14 cellular contexts compared by ENCODE assay signal in genomic region chr3:45842851-45843625, GRCh38. TPM values are rescaled to one million over a fixed set of nuclear protein-coding genes. Genes with fewer than 3 reads are reported as not detected.
DNase-seq lines count a peak whose midpoint lies in the region; ATAC-seq and TF ChIP-seq lines count a peak whose summit lies in the region.
"Had no signal": no experiment of that assay in that cellular context is flagged by ENCODE, and none has a peak within 500 bp of the region (broad histone marks: within the 10 kb centered on the region; RNA-seq: fewer than 3 reads in every experiment).

No MANE protein-coding gene starts in this region.

- POLR2A ChIA-PET in activated CD4-positive, alpha-beta memory T cell treated with anti-CD3 and anti-CD28 coated beads, Interleukin-2, amount 10 ng/mL, durations not matched to agents 7 days and 5 days (lab: Charles Lee) = interaction anchor here (1.0 to 2.9 kb wide), 10 partner anchors 9 to 153 kb away, joined by 3 to 23 read pairs (median 4); no protein-coding TSS in a partner anchor
- POLR2A ChIA-PET in activated CD4-positive, alpha-beta memory T cell treated with anti-CD3 and anti-CD28 coated beads for 36 hours (lab: Charles Lee) = interaction anchor here (0.9 to 2.1 kb wide), 2 partner anchors 21 to 77 kb away, joined by 3 to 8 read pairs; no protein-coding TSS in a partner anchor

- H3K9me2 ChIP-seq in MM.1S (replicated peaks; ENCODE audit: insufficient read depth, low read length) = no peaks in the 10 kb centered on the region

- no peak overlapping the region for H2AFZ ChIP-seq in MM.1S (ENCODE audit: low read length)

- H3K4me3 ChIP-seq in MM.1S (ENCODE audit: low read length) = no peak overlapping the region
- no peak overlapping the region for H3K4me3 ChIP-seq in H7 (ENCODE audit: insufficient read depth, low read depth, low read length)
- H3K4me3 ChIP-seq in heart right ventricle = no peak overlapping the region

- 0 out of 2 replicates have a peak overlapping the region, but pooled peaks have one; percentile 79 for H3K4me2 ChIP-seq in MM.1S (ENCODE audit: low read depth, low read length)

- WGBS in heart right ventricle, 2 donors = 83% methylated on average over 9 of the region's 9 CpGs

- H3K36me3 ChIP-seq in MM.1S (replicated peaks; ENCODE audit: insufficient read depth, low read length) (no peaks in the 10 kb centered on the region), H7 (replicated peaks; ENCODE audit: control insufficient read depth, insufficient read depth, low read length) (no peaks in the 10 kb centered on the region), heart right ventricle (no peaks in the 10 kb centered on the region)
- H3K36me3 ChIP-seq: SJSA1 had no signal

- peaks cover 2% of the 10 kb centered on the region for H3K36me3 Mint-ChIP-seq in activated CD4-positive, alpha-beta memory T cell treated with anti-CD3 and anti-CD28 coated beads, Interleukin-2, amount 10 ng/mL, durations not matched to agents 7 days and 5 days (ENCODE audit: low read depth)
- no peaks in the 10 kb centered on the region for H3K36me3 Mint-ChIP-seq in activated CD4-positive, alpha-beta memory T cell treated with anti-CD3 and anti-CD28 coated beads for 36 hours
- H3K36me3 Mint-ChIP-seq in central memory CD8-positive, alpha-beta T cell (ENCODE audit: insufficient read depth) = peaks cover 8% of the 10 kb centered on the region
- no peaks in the 10 kb centered on the region for H3K36me3 Mint-ChIP-seq in osteocyte (ENCODE audit: unreplicated experiment)

- H3K79me2 ChIP-seq in MM.1S (ENCODE audit: low read length) = 0 out of 2 replicates have a peak, but pooled peaks cover 8% of the 10 kb centered on the region

- ATAC-seq in central memory CD8-positive, alpha-beta T cell (replicated peaks; ENCODE audit: extremely low read depth, poor library complexity, severe bottlenecking) = no peak
- no peak for ATAC-seq in heart right ventricle

- H3K4me1 Mint-ChIP-seq in activated CD4-positive, alpha-beta memory T cell treated with anti-CD3 and anti-CD28 coated beads, Interleukin-2, amount 10 ng/mL, durations not matched to agents 7 days and 5 days = peaks cover 38% of the 10 kb centered on the region
- peaks cover 11% of the 10 kb centered on the region for H3K4me1 Mint-ChIP-seq in activated CD4-positive, alpha-beta memory T cell treated with anti-CD3 and anti-CD28 coated beads for 36 hours (ENCODE audit: low read depth)
- peaks cover 19% of the 10 kb centered on the region for H3K4me1 Mint-ChIP-seq in central memory CD8-positive, alpha-beta T cell
- H3K4me1 Mint-ChIP-seq in osteocyte (ENCODE audit: unreplicated experiment) = peaks cover 13% of the 10 kb centered on the region

- H3K27ac Mint-ChIP-seq in activated CD4-positive, alpha-beta memory T cell treated with anti-CD3 and anti-CD28 coated beads, Interleukin-2, amount 10 ng/mL, durations not matched to agents 7 days and 5 days = no peak overlapping the region
- H3K27ac Mint-ChIP-seq in activated CD4-positive, alpha-beta memory T cell treated with anti-CD3 and anti-CD28 coated beads for 36 hours = no peak overlapping the region
- no peak overlapping the region for H3K27ac Mint-ChIP-seq in central memory CD8-positive, alpha-beta T cell (ENCODE audit: low read depth)
- H3K27ac Mint-ChIP-seq in osteocyte (ENCODE audit: unreplicated experiment) = no peak overlapping the region

- no peaks in the 10 kb centered on the region for H3K9me3 ChIP-seq in MM.1S (replicated peaks; ENCODE audit: insufficient read depth, low read length)
- H3K9me3 ChIP-seq in heart right ventricle = no peaks in the 10 kb centered on the region
- H3K9me3 ChIP-seq: SJSA1 had no signal

- peaks cover 24% of the 10 kb centered on the region for H3K4me1 ChIP-seq in MM.1S (ENCODE audit: low read length)
- H3K4me1 ChIP-seq in heart right ventricle = peaks cover 0 to 16% (median 12%) of the 10 kb centered on the region in 9 donors
- H3K4me1 ChIP-seq: A549 had no signal

- no peak overlapping the region for H3K9ac ChIP-seq in MM.1S (ENCODE audit: low read length)
- H3K9ac ChIP-seq: KMS-11 had no signal

- H3K27me3 ChIP-seq in MM.1S (replicated peaks; ENCODE audit: insufficient read depth, low read length) (no peaks in the 10 kb centered on the region), H7 (ENCODE audit: control insufficient read depth, insufficient read depth, low read length) (peaks cover 17% of the 10 kb centered on the region), heart right ventricle (no peaks in the 10 kb centered on the region)
- H3K27me3 ChIP-seq: SJSA1 had no signal

- peaks cover 10% of the 10 kb centered on the region; the same call in 1 of the 2 replicates for H3F3A ChIP-seq in MM.1S (ENCODE audit: insufficient read depth, low read length)

- no peaks in the 10 kb centered on the region for H4K20me1 ChIP-seq in MM.1S (ENCODE audit: insufficient read depth, low read length)

- H3K27ac ChIP-seq in MM.1S (ENCODE audit: low read length) (no peak overlapping the region), heart right ventricle (no peak overlapping the region)
- H3K27ac ChIP-seq: KMS-11 had no signal

- CTCF ChIA-PET in activated CD4-positive, alpha-beta memory T cell treated with anti-CD3 and anti-CD28 coated beads, Interleukin-2, amount 10 ng/mL, durations not matched to agents 7 days and 5 days (lab: Charles Lee) = interaction anchor here (0.8 to 2.0 kb wide), 5 partner anchors 8 to 529 kb away, joined by 3 to 7 read pairs (median 4); no protein-coding TSS in a partner anchor
- CTCF ChIA-PET in activated CD4-positive, alpha-beta memory T cell treated with anti-CD3 and anti-CD28 coated beads for 36 hours (lab: Charles Lee) = interaction anchor here (1.3 to 2.9 kb wide), 3 partner anchors 22 to 86 kb away, joined by 3 to 14 read pairs (median 3); no protein-coding TSS in a partner anchor

- H3K27me3 Mint-ChIP-seq in activated CD4-positive, alpha-beta memory T cell treated with anti-CD3 and anti-CD28 coated beads, Interleukin-2, amount 10 ng/mL, durations not matched to agents 7 days and 5 days = peaks cover 52% of the 10 kb centered on the region
- peaks cover 4% of the 10 kb centered on the region for H3K27me3 Mint-ChIP-seq in activated CD4-positive, alpha-beta memory T cell treated with anti-CD3 and anti-CD28 coated beads for 36 hours
- no peaks in the 10 kb centered on the region for H3K27me3 Mint-ChIP-seq in central memory CD8-positive, alpha-beta T cell
- H3K27me3 Mint-ChIP-seq in osteocyte (ENCODE audit: unreplicated experiment) = peaks cover 38% of the 10 kb centered on the region

- peak overlapping the region; percentile 87 for H3K4me3 Mint-ChIP-seq in activated CD4-positive, alpha-beta memory T cell treated with anti-CD3 and anti-CD28 coated beads, Interleukin-2, amount 10 ng/mL, durations not matched to agents 7 days and 5 days
- no peak overlapping the region for H3K4me3 Mint-ChIP-seq in activated CD4-positive, alpha-beta memory T cell treated with anti-CD3 and anti-CD28 coated beads for 36 hours
- peak overlapping the region; percentile 90 for H3K4me3 Mint-ChIP-seq in central memory CD8-positive, alpha-beta T cell
- peak overlapping the region; percentile 96 for H3K4me3 Mint-ChIP-seq in osteocyte (ENCODE audit: unreplicated experiment)

- no peak for DNase-seq in activated CD4-positive, alpha-beta memory T cell treated with anti-CD3 and anti-CD28 coated beads, Interleukin-2, amount 10 ng/mL, durations not matched to agents 7 days and 5 days
- no peak for DNase-seq in activated CD4-positive, alpha-beta memory T cell treated with anti-CD3 and anti-CD28 coated beads for 36 hours
- DNase-seq in MM.1S = no peak
- DNase-seq in central memory CD8-positive, alpha-beta T cell (ENCODE audit: low spot score in 2 of 2) = no peak
- DNase-seq in osteocyte (ENCODE audit: extremely low spot score, unreplicated experiment) = no peak
- DNase-seq in H7 = no peak
- DNase-seq in SIG-M5 treated with dmso at 0.1 percent for 504 hours (lab: John Stamatoyannopoulos, UW; ENCODE audit: unreplicated experiment) = no peak
- DNase-seq in heart right ventricle = no peak
- DNase-seq: NCI-H1436 treated with DMSO at 0.1 percent for 48 hours had no signal

- H3K9me3 Mint-ChIP-seq in activated CD4-positive, alpha-beta memory T cell treated with anti-CD3 and anti-CD28 coated beads, Interleukin-2, amount 10 ng/mL, durations not matched to agents 7 days and 5 days = peaks cover 2% of the 10 kb centered on the region
- H3K9me3 Mint-ChIP-seq in activated CD4-positive, alpha-beta memory T cell treated with anti-CD3 and anti-CD28 coated beads for 36 hours = no peaks in the 10 kb centered on the region
- H3K9me3 Mint-ChIP-seq in central memory CD8-positive, alpha-beta T cell = no peaks in the 10 kb centered on the region
- H3K9me3 Mint-ChIP-seq in osteocyte (ENCODE audit: unreplicated experiment) = no peaks in the 10 kb centered on the region

- TF ChIP-seq CTCF in MM.1S (IDR thresholded peaks at IDR 0.05; ENCODE audit: low read length) (no peak), osteocyte (IDR thresholded peaks at IDR 0.05) (no peak), heart right ventricle (IDR thresholded peaks at IDR 0.05) (no peak)

- intact Hi-C loops in activated CD4-positive, alpha-beta memory T cell treated with anti-CD3 and anti-CD28 coated beads for 36 hours (cut with micrococcal nuclease) = loop anchor here (2.0 kb wide), 1 partner anchor 148 kb away; no protein-coding TSS in a partner anchor
- intact Hi-C loops in heart right ventricle (cut with DNase I) = loop anchor here in 2 of 10 donors (10.0 kb wide), 1 partner anchor 232 kb away; no protein-coding TSS in a partner anchor

RNA-seq across cellular contexts. Expression of gene LZTFL1, which starts 1.1 kb away (rescaled TPM):
- total RNA-seq in activated CD4-positive, alpha-beta memory T cell treated with anti-CD3 and anti-CD28 coated beads, Interleukin-2, amount 10 ng/mL, durations not matched to agents 7 days and 5 days = 1 to 10 TPM; 7.9 to 8.4 TPM
- 1 to 10 TPM; 3.9 to 6.4 TPM for total RNA-seq in activated CD4-positive, alpha-beta memory T cell treated with anti-CD3 and anti-CD28 coated beads for 36 hours
- total RNA-seq in osteocyte (20.2 and 23.0 TPM in 2 replicates), heart right ventricle (10 to 100 TPM in 3 of 10 donors, 1 to 10 TPM in 7; 6.0 to 12.2 (median 8.7) TPM)
- 6.5 and 6.8 TPM in 2 replicates for total RNA-seq in H7 (2014; rRNA removed; shearing (Covaris generic))
- polyA plus RNA-seq in heart right ventricle = 1 to 10 TPM; 2.6 to 6.6 TPM

RNA-seq across cellular contexts. Expression of gene CCR9, which starts 43.3 kb away (rescaled TPM):
- under 1 TPM; 0.28 TPM for total RNA-seq in activated CD4-positive, alpha-beta memory T cell treated with anti-CD3 and anti-CD28 coated beads, Interleukin-2, amount 10 ng/mL, durations not matched to agents 7 days and 5 days
- not detected for total RNA-seq in activated CD4-positive, alpha-beta memory T cell treated with anti-CD3 and anti-CD28 coated beads for 36 hours
- total RNA-seq in osteocyte (not detected in 2 replicates), heart right ventricle (not detected)
- not detected in 2 replicates for total RNA-seq in H7 (2014; rRNA removed; shearing (Covaris generic))
- not detected for polyA plus RNA-seq in heart right ventricle
- total RNA-seq: pulmonary artery endothelial cell, SJSA1 had no signal
- polyA plus RNA-seq: A549, keratinocyte had no signal

RNA-seq across cellular contexts. Expression of gene SLC6A20, which starts 46.7 kb away (rescaled TPM):
- not detected for total RNA-seq in activated CD4-positive, alpha-beta memory T cell treated with anti-CD3 and anti-CD28 coated beads, Interleukin-2, amount 10 ng/mL, durations not matched to agents 7 days and 5 days
- total RNA-seq in activated CD4-positive, alpha-beta memory T cell treated with anti-CD3 and anti-CD28 coated beads for 36 hours = not detected
- total RNA-seq in osteocyte (not detected in 2 replicates), heart right ventricle (under 1 TPM in 1 of 10 donors, not detected in 9; 0.09 TPM)
- total RNA-seq in H7 (2014; rRNA removed; shearing (Covaris generic)) = 0.10 and 0.37 TPM in 2 replicates
- polyA plus RNA-seq in heart right ventricle = under 1 TPM in 1 of 2 donors, not detected in 1; 0.06 TPM
- total RNA-seq: pulmonary artery endothelial cell had no signal
- polyA plus RNA-seq: A549 had no signal
